ENCODE assay signal across 14 cellular contexts in genomic region chr3:123258359-123258758, GRCh38. TPM values are rescaled to one million over a fixed set of nuclear protein-coding genes. Genes with fewer than 3 reads are reported as not detected.
DNase-seq lines count a peak whose midpoint lies in the region; ATAC-seq and TF ChIP-seq lines count a peak whose summit lies in the region.
"Had no signal": no experiment of that assay in that cellular context is flagged by ENCODE, and none has a peak within 500 bp of the region (broad histone marks: within the 10 kb centered on the region; RNA-seq: fewer than 3 reads in every experiment).

No MANE protein-coding gene starts in this region.

- H3K23ac ChIP-seq in IMR-90 (ENCODE audit: low read depth, low read length) = no peak overlapping the region

- ATAC-seq in Right ventricle myocardium superior (ENCODE audit: poor library complexity) (peak; percentile 77), Right ventricle myocardium inferior (no peak), IMR-90 (ENCODE audit: low read depth) (peak; percentile 54; the same call in 1 of the 2 replicates), HG02938 (IDR thresholded peaks at IDR 0.05; ENCODE audit: unreplicated experiment) (no peak)

- no peak overlapping the region for H3K18ac ChIP-seq in IMR-90 (ENCODE audit: low read depth, low read length)

- H3K56ac ChIP-seq in IMR-90 (ENCODE audit: extremely low read depth, insufficient read depth, low read length) = no peak overlapping the region

- H4K8ac ChIP-seq in IMR-90 (ENCODE audit: low read depth in 2 of 2, low read length in 2 of 2) = no peak overlapping the region

- no peak overlapping the region for H2AFZ ChIP-seq in IMR-90 (replicated peaks; ENCODE audit: low read length, poor library complexity)

- no peak overlapping the region for H3K27ac ChIP-seq in IMR-90 (ENCODE audit: insufficient read depth, low read length)
- H3K27ac ChIP-seq: BLaER1 had no signal

- no peaks in the 10 kb centered on the region; the same call in 1 of the 2 replicates for H4K20me1 ChIP-seq in IMR-90 (ENCODE audit: insufficient read depth, low read length)
- H4K20me1 ChIP-seq: BLaER1 had no signal

- H3K4me3 ChIP-seq in IMR-90 (ENCODE audit: insufficient read depth, low read depth, low read length) (no peak overlapping the region), BE2C (ENCODE audit: low read depth, low read length) (no peak overlapping the region)
- H3K4me3 ChIP-seq: BLaER1, MG63 had no signal

- H3K27me3 ChIP-seq in IMR-90 (ENCODE audit: control insufficient read depth, insufficient read depth, low read length) (no peaks in the 10 kb centered on the region), BE2C (no peaks in the 10 kb centered on the region)
- H3K27me3 ChIP-seq: BLaER1, MG63 had no signal

- BruUV-seq in IMR-90 (replicated peaks; lab: Mats Ljungman, UMichigan) = no TSS peak

- H3K36me3 ChIP-seq in IMR-90 (ENCODE audit: control insufficient read depth, insufficient read depth, low read length) (peaks cover 3% of the 10 kb centered on the region; the same call in 1 of the 2 replicates), BE2C (no peaks in the 10 kb centered on the region)

- no peaks in the 10 kb centered on the region for H3K9me3 ChIP-seq in IMR-90 (ENCODE audit: control insufficient read depth, insufficient read depth, low read length)
- no peaks in the 10 kb centered on the region for H3K9me3 ChIP-seq in BE2C
- H3K9me3 ChIP-seq: BLaER1, MG63 had no signal

- H4K91ac ChIP-seq in IMR-90 (ENCODE audit: insufficient read depth, low read depth, low read length) = no peak overlapping the region

- H2AK9ac ChIP-seq in IMR-90 (replicated peaks; ENCODE audit: low read depth, low read length, poor library complexity) = no peak overlapping the region

- H3K27ac Mint-ChIP-seq in chondrocyte (ENCODE audit: unreplicated experiment) = peak overlapping the region; percentile 68
- H3K27ac Mint-ChIP-seq in osteocyte (ENCODE audit: unreplicated experiment) = peak overlapping the region; percentile 68

- intact Hi-C loops in Right ventricle myocardium superior (cut with DNase I) = loop anchor here (10.0 kb wide), 1 partner anchor 314 kb away; no protein-coding TSS in a partner anchor
- intact Hi-C loops in Right ventricle myocardium inferior (cut with DNase I) = loop anchor here (2.0 kb wide), 1 partner anchor 314 kb away; no protein-coding TSS in a partner anchor
- intact Hi-C loops in IMR-90 (cut with micrococcal nuclease) = loop anchor here (5.0 kb wide), 1 partner anchor 231 kb away; the partner anchor contains the start of gene SEMA5B

- H2BK5ac ChIP-seq in IMR-90 (ENCODE audit: low read depth, low read length, poor library complexity, severe bottlenecking) = no peak overlapping the region

- no peak overlapping the region for H3K9ac ChIP-seq in IMR-90 (ENCODE audit: low read depth, low read length)
- H3K9ac ChIP-seq: BLaER1 had no signal

- H2BK15ac ChIP-seq in IMR-90 (ENCODE audit: low read depth, low read length) = no peak overlapping the region

- POLR2A ChIA-PET in IMR-90 (lab: Charles Lee; ENCODE audit: unreplicated experiment) = no interaction called here

- H3K4me1 ChIP-seq in IMR-90 (ENCODE audit: control insufficient read depth, insufficient read depth, low read length) (no peaks in the 10 kb centered on the region), BE2C (peaks cover 2% of the 10 kb centered on the region; the same call in 1 of the 2 replicates)
- H3K4me1 ChIP-seq: BLaER1 had no signal

- DNase-seq in Right ventricle myocardium superior (no peak), Right ventricle myocardium inferior (ENCODE audit: missing footprints) (no peak), IMR-90 (no peak), chondrocyte (ENCODE audit: low spot score) (no peak), osteocyte (ENCODE audit: extremely low spot score, unreplicated experiment) (no peak), BE2C (no peak)
- DNase-seq in NK-92 treated with Interleukin-12 subunit alpha and Interleukin-12 subunit beta, amount 100 ng/mL, for 24 hours (lab: John Stamatoyannopoulos, UW) = no peak
- DNase-seq: Calu3, H7, MG63, NCI-H1048 had no signal

- H3K4ac ChIP-seq in IMR-90 (ENCODE audit: low read depth, low read length) = no peak overlapping the region

- no peaks in the 10 kb centered on the region for H3K36me3 Mint-ChIP-seq in chondrocyte (ENCODE audit: low read depth)
- H3K36me3 Mint-ChIP-seq in osteocyte (ENCODE audit: unreplicated experiment) = peaks cover 7% of the 10 kb centered on the region

- H3K14ac ChIP-seq in IMR-90 (replicated peaks; ENCODE audit: low read depth, low read length) = no peak overlapping the region

- TF ChIP-seq CTCF in IMR-90 (conservative IDR thresholded peaks at IDR 0.05; ENCODE audit: low read depth, low read length) (no peak), chondrocyte (IDR thresholded peaks at IDR 0.05) (no peak), osteocyte (IDR thresholded peaks at IDR 0.05) (no peak), BE2C (IDR thresholded peaks at IDR 0.05; ENCODE audit: low read depth, low read length) (no peak)

- no peaks in the 10 kb centered on the region for H3K79me1 ChIP-seq in IMR-90 (ENCODE audit: low read depth in 1 of 2, low read length in 2 of 2)

- peaks cover 7% of the 10 kb centered on the region for H3K4me1 Mint-ChIP-seq in chondrocyte (ENCODE audit: low read depth)
- H3K4me1 Mint-ChIP-seq in osteocyte (ENCODE audit: unreplicated experiment) = peaks cover 7% of the 10 kb centered on the region

- H2BK20ac ChIP-seq in IMR-90 (ENCODE audit: low read depth, low read length) = no peak overlapping the region

- no peaks in the 10 kb centered on the region for H3K9me3 Mint-ChIP-seq in chondrocyte (ENCODE audit: low read depth)
- H3K9me3 Mint-ChIP-seq in osteocyte (ENCODE audit: unreplicated experiment) = no peaks in the 10 kb centered on the region
- H3K9me3 Mint-ChIP-seq: CD4-positive, alpha-beta memory T cell had no signal

- no peak for TF ChIP-seq POLR2A in IMR-90 (IDR thresholded peaks at IDR 0.05; ENCODE audit: low read depth, low read length)

- no peaks in the 10 kb centered on the region for H3K27me3 Mint-ChIP-seq in chondrocyte (ENCODE audit: low read depth)
- no peaks in the 10 kb centered on the region for H3K27me3 Mint-ChIP-seq in osteocyte (ENCODE audit: unreplicated experiment)
- H3K27me3 Mint-ChIP-seq: CD4-positive, alpha-beta memory T cell had no signal

- in situ Hi-C loops in IMR-90 (cut with MboI; ENCODE audit: low sequenced_read_pairs) = no loop called here

- H3K4me2 ChIP-seq in IMR-90 (ENCODE audit: low read depth, low read length) = no peak overlapping the region
- H3K4me2 ChIP-seq: BLaER1 had no signal

- no peak overlapping the region for H2AK5ac ChIP-seq in IMR-90 (ENCODE audit: low read depth, low read length)

- H4K5ac ChIP-seq in IMR-90 (ENCODE audit: low read depth, low read length) = no peak overlapping the region

- no peaks in the 10 kb centered on the region for H3K9me1 ChIP-seq in IMR-90 (ENCODE audit: insufficient read depth, low read length)

- CTCF ChIA-PET in IMR-90 (lab: Yijun Ruan, JAX) = interaction anchor here (0.7 to 1.5 kb wide), 3 partner anchors 9 to 62 kb away, joined by 4 to 5 read pairs (median 4); no protein-coding TSS in a partner anchor

- dilution Hi-C loops in IMR-90 (cut with HindIII; ENCODE audit: low sequenced_read_pairs, unreplicated experiment) = no loop called here

- TF ChIP-seq RAD21 in IMR-90 (IDR thresholded peaks at IDR 0.05; ENCODE audit: low read length) = no peak

- no peak overlapping the region for H2BK120ac ChIP-seq in IMR-90 (ENCODE audit: low read depth, low read length)

- H3K4me3 Mint-ChIP-seq in chondrocyte (ENCODE audit: unreplicated experiment) = no peak overlapping the region
- H3K4me3 Mint-ChIP-seq in osteocyte (ENCODE audit: unreplicated experiment) = no peak overlapping the region
- H3K4me3 Mint-ChIP-seq: CD4-positive, alpha-beta memory T cell had no signal

TF ChIP-seq in IMR-90, 13 proteins besides CTCF, POLR2A, EP300 and RAD21:
- TF ChIP-seq MAFK (IDR thresholded peaks at IDR 0.05; ENCODE audit: low read depth, low read length) (no peak), CEBPB (IDR thresholded peaks at IDR 0.05; ENCODE audit: low read depth, low read length) (0 out of 2 replicates have a peak, but pooled peaks have one; percentile 6)

RNA-seq across cellular contexts. Expression of gene SEC22A, which starts 56.6 kb away (rescaled TPM):
- 6.5 TPM for total RNA-seq in Right ventricle myocardium superior
- 14.6 TPM for total RNA-seq in Right ventricle myocardium inferior
- total RNA-seq in IMR-90 (2012; rRNA removed) = 36.0 and 38.6 TPM in 2 replicates
- 14.0 and 17.5 TPM in 2 replicates for polyA plus RNA-seq in IMR-90 (2012; rRNA removed)
- 4.6 and 6.6 TPM in 2 replicates for polyA plus RNA-seq in IMR-90 (2012; cell fraction: cytosol; rRNA removed)
- polyA plus RNA-seq in IMR-90 (2012; cell fraction: nucleus; rRNA removed; ENCODE audit: low replicate concordance) = 2.1 and 18.0 TPM in 2 replicates
- 14.4 to 20.2 TPM (median 16.7 TPM) in 3 replicates for total RNA-seq in chondrocyte
- 17.5 and 19.1 TPM in 2 replicates for total RNA-seq in osteocyte
- polyA plus RNA-seq in BE2C (2012; ENCODE audit: insufficient read depth, insufficient read length, low read depth) = 22.8 TPM

Comparison
In these comparisons a context has a peak if more than half of its experiments do, and no peak if none do; other contexts are left out.
1. ATAC-seq: peak in Right ventricle myocardium superior (single experiment) and IMR-90 (single experiment); none in Right ventricle myocardium inferior (single experiment) and HG02938 (single experiment).